ENCODE assay signal across 8 cellular contexts in the genomic region with DNA sequence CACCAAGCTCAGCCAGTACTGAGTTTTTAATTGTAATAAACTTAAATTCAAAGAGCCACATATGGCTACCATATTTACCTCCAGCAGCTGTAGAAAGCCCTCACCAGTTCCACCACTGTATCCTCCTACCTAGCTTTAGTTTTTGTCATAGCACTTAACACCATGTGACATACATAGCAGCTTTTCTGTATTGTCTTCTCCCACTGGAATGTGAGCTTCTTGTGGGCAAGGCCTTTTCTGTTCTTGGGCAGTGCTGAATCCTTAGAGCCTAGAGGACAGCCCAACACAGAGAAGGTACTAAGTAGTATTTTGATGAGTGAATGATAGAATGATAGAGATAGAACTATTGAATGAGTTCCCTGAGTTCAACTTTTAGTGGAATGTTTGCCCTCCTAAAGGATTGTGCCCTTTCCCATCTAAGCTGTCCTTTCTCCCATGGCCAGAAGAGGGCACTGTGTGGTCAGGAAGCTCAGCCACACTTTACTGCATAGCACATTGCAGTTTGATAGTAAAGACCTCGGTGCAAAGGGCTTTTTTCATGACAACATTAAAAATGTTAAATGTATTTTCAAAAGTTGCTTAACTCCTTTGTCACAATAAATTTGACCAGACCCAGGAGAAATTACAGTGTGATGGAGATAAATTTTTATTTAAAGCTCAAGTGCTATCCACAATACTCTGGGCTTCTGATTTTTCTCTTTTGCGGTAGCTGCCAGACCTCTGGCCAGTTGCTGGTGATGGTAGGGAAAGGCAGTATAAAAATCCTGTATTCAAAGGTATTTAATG.
A peak's percentile ranks its signal among the peaks of the same experiment; 100 is the strongest.
DNase-seq lines count a peak whose midpoint lies in the region; ATAC-seq and TF ChIP-seq lines count a peak whose summit lies in the region.

No MANE protein-coding gene starts in this region.

- peaks cover 3% of the 10 kb centered on the region for H3K4me1 Mint-ChIP-seq in T-helper 1 cell treated with Interleukin-12 subunit alpha and Interleukin-12 subunit beta and Interleukin-4 antibody, amounts not matched to agents 30 μg/mL and 1 μg/mL, for 36 hours (ENCODE audit: low read depth)

- H3K9me3 ChIP-seq in gastrocnemius medialis, result no peaks in the 10 kb centered on the region

- no peaks in the 10 kb centered on the region for H3K27me3 ChIP-seq in H7 (ENCODE audit: control insufficient read depth, insufficient read depth, low read length)
- H3K27me3 ChIP-seq in gastrocnemius medialis, result no peaks in the 10 kb centered on the region

- peaks cover 14% of the 10 kb centered on the region for H3K36me3 Mint-ChIP-seq in T-helper 1 cell treated with Interleukin-12 subunit alpha and Interleukin-12 subunit beta and Interleukin-4 antibody, amounts not matched to agents 30 μg/mL and 1 μg/mL, for 36 hours (ENCODE audit: low read depth)

- H3K36me3 ChIP-seq in H7 (replicated peaks; ENCODE audit: control insufficient read depth, insufficient read depth, low read length), result peaks cover 15% of the 10 kb centered on the region
- H3K36me3 ChIP-seq in gastrocnemius medialis, result peaks cover 0 to 75% of the 10 kb centered on the region in 2 donors

- peak overlapping the region; percentile 10 to 53 (median 31) for H3K27ac ChIP-seq in gastrocnemius medialis

- TF ChIP-seq CTCF in gastrocnemius medialis (IDR thresholded peaks at IDR 0.05 in 4 of 5, conservative IDR thresholded peaks at IDR 0.05 in 1 of 5), result peak; percentile 72 to 90 (median 82)

- H3K27ac Mint-ChIP-seq in T-helper 1 cell treated with Interleukin-12 subunit alpha and Interleukin-12 subunit beta and Interleukin-4 antibody, amounts not matched to agents 30 μg/mL and 1 μg/mL, for 36 hours, result peak overlapping the region; percentile 24

- H3K4me1 ChIP-seq in gastrocnemius medialis, result no peaks in the 10 kb centered on the region

- H3K9me3 Mint-ChIP-seq in T-helper 1 cell treated with Interleukin-12 subunit alpha and Interleukin-12 subunit beta and Interleukin-4 antibody, amounts not matched to agents 30 μg/mL and 1 μg/mL, for 36 hours, result no peaks in the 10 kb centered on the region

- H3K4me3 Mint-ChIP-seq in T-helper 1 cell treated with Interleukin-12 subunit alpha and Interleukin-12 subunit beta and Interleukin-4 antibody, amounts not matched to agents 30 μg/mL and 1 μg/mL, for 36 hours, result no peak overlapping the region

- no peaks in the 10 kb centered on the region for H3K27me3 Mint-ChIP-seq in T-helper 1 cell treated with Interleukin-12 subunit alpha and Interleukin-12 subunit beta and Interleukin-4 antibody, amounts not matched to agents 30 μg/mL and 1 μg/mL, for 36 hours (ENCODE audit: low read depth)

- intact Hi-C loops in gastrocnemius medialis (cut with DNase I; ENCODE audit: low total_unique reads), result loop anchor here (1.0 to 5.0 kb wide), 3 partner anchors 145 to 685 kb away; no protein-coding TSS in a partner anchor

- no peak for TF ChIP-seq POLR2A in gastrocnemius medialis (IDR thresholded peaks at IDR 0.05)

- H3K4me3 ChIP-seq in H7 (ENCODE audit: insufficient read depth, low read depth, low read length) (no peak overlapping the region), gastrocnemius medialis (no peak overlapping the region)

- ATAC-seq in gastrocnemius medialis (peak; percentile 68 to 85), HG02763 (IDR thresholded peaks at IDR 0.05; ENCODE audit: unreplicated experiment) (no peak)

- in situ Hi-C loops in G401 (cut with HindIII; ENCODE audit: low sequenced_read_pairs), result no loop called here
- in situ Hi-C loops in gastrocnemius medialis (cut with MboI; ENCODE audit: low sequenced_read_pairs in 4 of 4), result loop anchor here (10.0 to 25.0 kb wide), 4 partner anchors 142 to 695 kb away; a partner anchor contains a TSS

- peak; percentile 78 for DNase-seq in G401 (ENCODE audit: low spot score)
- peak; percentile 64 for DNase-seq in H7
- DNase-seq in NCI-H1105 (lab: John Stamatoyannopoulos, UW), result peak; percentile 52
- DNase-seq in anterior cingulate cortex (lab: John Stamatoyannopoulos, UW), result peak in 33 of 58 donors; percentile 1 to 72 (median 22)
- DNase-seq in hepatic stellate cell (ENCODE audit: low spot score), result peak; percentile 50
- peak in 1 of 2 donors; percentile 48 for DNase-seq in gastrocnemius medialis
